ENCODE assay signal across 1 cellular context in genomic region chr17:60559995-60560859, GRCh38.
TF ChIP-seq lines count a peak whose summit lies in the region.

No MANE protein-coding gene starts in this region.

TF ChIP-seq in HepG2, 621 proteins besides CTCF, POLR2A, EP300 and RAD21 (continued from another document and continues in another):
- 0 out of 2 replicates have a peak, but pooled peaks have one; percentile 48 for TF ChIP-seq PRDM15 (CRISPR knock-in tag; IDR thresholded peaks at IDR 0.05)
- TF ChIP-seq IRX3 (CRISPR knock-in tag; IDR thresholded peaks at IDR 0.05; ENCODE audit: borderline replicate concordance, low read depth) = peak; percentile 32; the same call in 1 of the 2 replicates
- TF ChIP-seq, protein P1, sequence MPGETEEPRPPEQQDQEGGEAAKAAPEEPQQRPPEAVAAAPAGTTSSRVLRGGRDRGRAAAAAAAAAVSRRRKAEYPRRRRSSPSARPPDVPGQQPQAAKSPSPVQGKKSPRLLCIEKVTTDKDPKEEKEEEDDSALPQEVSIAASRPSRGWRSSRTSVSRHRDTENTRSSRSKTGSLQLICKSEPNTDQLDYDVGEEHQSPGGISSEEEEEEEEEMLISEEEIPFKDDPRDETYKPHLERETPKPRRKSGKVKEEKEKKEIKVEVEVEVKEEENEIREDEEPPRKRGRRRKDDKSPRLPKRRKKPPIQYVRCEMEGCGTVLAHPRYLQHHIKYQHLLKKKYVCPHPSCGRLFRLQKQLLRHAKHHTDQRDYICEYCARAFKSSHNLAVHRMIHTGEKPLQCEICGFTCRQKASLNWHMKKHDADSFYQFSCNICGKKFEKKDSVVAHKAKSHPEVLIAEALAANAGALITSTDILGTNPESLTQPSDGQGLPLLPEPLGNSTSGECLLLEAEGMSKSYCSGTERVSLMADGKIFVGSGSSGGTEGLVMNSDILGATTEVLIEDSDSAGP (CRISPR knock-in tag; IDR thresholded peaks at IDR 0.05; ENCODE audit: borderline replicate concordance) = peak; percentile 81
- TF ChIP-seq ZNF577 (CRISPR knock-in tag; IDR thresholded peaks at IDR 0.05; ENCODE audit: borderline replicate concordance, low read depth) = no peak
- TF ChIP-seq HES4 (CRISPR knock-in tag; IDR thresholded peaks at IDR 0.05; ENCODE audit: borderline replicate concordance) = no peak; the same call in 1 of the 2 replicates
- no peak for TF ChIP-seq MATR3 (CRISPR knock-in tag; IDR thresholded peaks at IDR 0.05)
- peak; percentile 16; the same call in 1 of the 2 replicates for TF ChIP-seq ZNF414 (CRISPR knock-in tag; IDR thresholded peaks at IDR 0.05)
- 0 out of 2 replicates have a peak, but pooled peaks have one; percentile 16 for TF ChIP-seq ZNF143 (CRISPR knock-in tag; IDR thresholded peaks at IDR 0.05)
- no peak for TF ChIP-seq WIZ (CRISPR knock-in tag; IDR thresholded peaks at IDR 0.05)
- TF ChIP-seq ATRX (CRISPR knock-in tag; IDR thresholded peaks at IDR 0.05; ENCODE audit: borderline replicate concordance) = no peak
- peak; percentile 73; the same call in 1 of the 2 replicates for TF ChIP-seq ZNF644 (CRISPR knock-in tag; IDR thresholded peaks at IDR 0.05; ENCODE audit: low read depth)
- 0 out of 2 replicates have a peak, but pooled peaks have one; percentile 41 for TF ChIP-seq IKZF5 (CRISPR knock-in tag; IDR thresholded peaks at IDR 0.05)
- TF ChIP-seq ZNF121 (CRISPR knock-in tag; IDR thresholded peaks at IDR 0.05) = no peak; the same call in 1 of the 2 replicates
- TF ChIP-seq ZNF362 (CRISPR knock-in tag; IDR thresholded peaks at IDR 0.05; ENCODE audit: borderline replicate concordance) = peak; percentile 37; the same call in 1 of the 2 replicates
- TF ChIP-seq ZNF335 (CRISPR knock-in tag; IDR thresholded peaks at IDR 0.05) = no peak; the same call in 1 of the 2 replicates
- TF ChIP-seq ATF7 (IDR thresholded peaks at IDR 0.05) = no peak
- TF ChIP-seq ATF7 (CRISPR knock-in tag; IDR thresholded peaks at IDR 0.05) = 0 out of 2 replicates have a peak, but pooled peaks have one; percentile 39
- TF ChIP-seq, protein P2, sequence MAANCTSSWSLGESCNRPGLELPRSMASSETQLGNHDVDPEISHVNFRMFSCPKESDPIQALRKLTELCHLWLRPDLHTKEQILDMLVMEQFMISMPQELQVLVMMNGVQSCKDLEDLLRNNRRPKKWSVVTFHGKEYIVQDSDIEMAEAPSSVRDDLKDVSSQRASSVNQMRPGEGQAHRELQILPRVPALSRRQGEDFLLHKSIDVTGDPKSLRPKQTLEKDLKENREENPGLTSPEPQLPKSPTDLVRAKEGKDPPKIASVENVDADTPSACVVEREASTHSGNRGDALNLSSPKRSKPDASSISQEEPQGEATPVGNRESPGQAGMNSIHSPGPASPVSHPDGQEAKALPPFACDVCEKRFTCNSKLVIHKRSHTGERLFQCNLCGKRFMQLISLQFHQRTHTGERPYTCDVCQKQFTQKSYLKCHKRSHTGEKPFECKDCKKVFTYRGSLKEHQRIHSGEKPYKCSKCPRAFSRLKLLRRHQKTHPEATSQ (CRISPR knock-in tag; IDR thresholded peaks at IDR 0.05; ENCODE audit: borderline replicate concordance) = 0 out of 2 replicates have a peak, but pooled peaks have one; percentile 20
- no peak for TF ChIP-seq ZSCAN12 (CRISPR knock-in tag; IDR thresholded peaks at IDR 0.05)
- TF ChIP-seq ZNF512B (CRISPR knock-in tag; IDR thresholded peaks at IDR 0.05; ENCODE audit: borderline replicate concordance) = peak; percentile 81; the same call in 1 of the 2 replicates
- no peak for TF ChIP-seq ZNF841 (CRISPR knock-in tag; IDR thresholded peaks at IDR 0.05; ENCODE audit: borderline replicate concordance)
- TF ChIP-seq KDM5A (IDR thresholded peaks at IDR 0.05; ENCODE audit: borderline replicate concordance, low read length) = no peak
- TF ChIP-seq ZNF891 (CRISPR knock-in tag; IDR thresholded peaks at IDR 0.05) = peak; percentile 75; the same call in 1 of the 2 replicates
- TF ChIP-seq KLF12 (CRISPR knock-in tag; IDR thresholded peaks at IDR 0.05; ENCODE audit: borderline replicate concordance) = no peak
- no peak; the same call in 1 of the 2 replicates for TF ChIP-seq AKAP8 (CRISPR knock-in tag; IDR thresholded peaks at IDR 0.05)
- no peak for TF ChIP-seq PCBP2 (optimal IDR thresholded peaks at IDR 0.05; ENCODE audit: low read depth, low read length, poor library complexity, severe bottlenecking)
- no peak for TF ChIP-seq KLF6 (CRISPR knock-in tag; IDR thresholded peaks at IDR 0.05)
- no peak for TF ChIP-seq MZF1 (CRISPR knock-in tag; IDR thresholded peaks at IDR 0.05; ENCODE audit: borderline replicate concordance)
- TF ChIP-seq FLYWCH1 (CRISPR knock-in tag; IDR thresholded peaks at IDR 0.05) = no peak
- no peak; the same call in 1 of the 2 replicates for TF ChIP-seq FOXK2 (IDR thresholded peaks at IDR 0.05)
- TF ChIP-seq, protein P3, sequence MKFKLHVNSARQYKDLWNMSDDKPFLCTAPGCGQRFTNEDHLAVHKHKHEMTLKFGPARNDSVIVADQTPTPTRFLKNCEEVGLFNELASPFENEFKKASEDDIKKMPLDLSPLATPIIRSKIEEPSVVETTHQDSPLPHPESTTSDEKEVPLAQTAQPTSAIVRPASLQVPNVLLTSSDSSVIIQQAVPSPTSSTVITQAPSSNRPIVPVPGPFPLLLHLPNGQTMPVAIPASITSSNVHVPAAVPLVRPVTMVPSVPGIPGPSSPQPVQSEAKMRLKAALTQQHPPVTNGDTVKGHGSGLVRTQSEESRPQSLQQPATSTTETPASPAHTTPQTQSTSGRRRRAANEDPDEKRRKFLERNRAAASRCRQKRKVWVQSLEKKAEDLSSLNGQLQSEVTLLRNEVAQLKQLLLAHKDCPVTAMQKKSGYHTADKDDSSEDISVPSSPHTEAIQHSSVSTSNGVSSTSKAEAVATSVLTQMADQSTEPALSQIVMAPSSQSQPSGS (CRISPR knock-in tag; IDR thresholded peaks at IDR 0.05) = no peak
- no peak for TF ChIP-seq BORCS8-MEF2B (CRISPR knock-in tag; IDR thresholded peaks at IDR 0.05)
- TF ChIP-seq TAF15 (IDR thresholded peaks at IDR 0.05; ENCODE audit: low read depth, low read length, poor library complexity, severe bottlenecking) = no peak
- TF ChIP-seq KLF13 (CRISPR knock-in tag; IDR thresholded peaks at IDR 0.05) = no peak
- TF ChIP-seq, protein P4, sequence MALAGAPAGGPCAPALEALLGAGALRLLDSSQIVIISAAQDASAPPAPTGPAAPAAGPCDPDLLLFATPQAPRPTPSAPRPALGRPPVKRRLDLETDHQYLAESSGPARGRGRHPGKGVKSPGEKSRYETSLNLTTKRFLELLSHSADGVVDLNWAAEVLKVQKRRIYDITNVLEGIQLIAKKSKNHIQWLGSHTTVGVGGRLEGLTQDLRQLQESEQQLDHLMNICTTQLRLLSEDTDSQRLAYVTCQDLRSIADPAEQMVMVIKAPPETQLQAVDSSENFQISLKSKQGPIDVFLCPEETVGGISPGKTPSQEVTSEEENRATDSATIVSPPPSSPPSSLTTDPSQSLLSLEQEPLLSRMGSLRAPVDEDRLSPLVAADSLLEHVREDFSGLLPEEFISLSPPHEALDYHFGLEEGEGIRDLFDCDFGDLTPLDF (CRISPR knock-in tag; IDR thresholded peaks at IDR 0.05) = no peak
- TF ChIP-seq ZNF496 (CRISPR knock-in tag; IDR thresholded peaks at IDR 0.05; ENCODE audit: insufficient replicate concordance) = no peak
- 0 out of 2 replicates have a peak, but pooled peaks have one; percentile 1 for TF ChIP-seq HMG20B (CRISPR knock-in tag; conservative IDR thresholded peaks at IDR 0.05)
- TF ChIP-seq ZNF205 (CRISPR knock-in tag; IDR thresholded peaks at IDR 0.05) = peak; percentile 52; the same call in 1 of the 2 replicates
- TF ChIP-seq KAT8 (CRISPR knock-in tag; IDR thresholded peaks at IDR 0.05) = peak; percentile 83
- no peak for TF ChIP-seq MLX (CRISPR knock-in tag; IDR thresholded peaks at IDR 0.05)
- TF ChIP-seq DR1 (CRISPR knock-in tag; IDR thresholded peaks at IDR 0.05) = no peak
- TF ChIP-seq POLR2AphosphoS2 (IDR thresholded peaks at IDR 0.05; ENCODE audit: low read depth, low read length) = no peak
- TF ChIP-seq, protein P5, sequence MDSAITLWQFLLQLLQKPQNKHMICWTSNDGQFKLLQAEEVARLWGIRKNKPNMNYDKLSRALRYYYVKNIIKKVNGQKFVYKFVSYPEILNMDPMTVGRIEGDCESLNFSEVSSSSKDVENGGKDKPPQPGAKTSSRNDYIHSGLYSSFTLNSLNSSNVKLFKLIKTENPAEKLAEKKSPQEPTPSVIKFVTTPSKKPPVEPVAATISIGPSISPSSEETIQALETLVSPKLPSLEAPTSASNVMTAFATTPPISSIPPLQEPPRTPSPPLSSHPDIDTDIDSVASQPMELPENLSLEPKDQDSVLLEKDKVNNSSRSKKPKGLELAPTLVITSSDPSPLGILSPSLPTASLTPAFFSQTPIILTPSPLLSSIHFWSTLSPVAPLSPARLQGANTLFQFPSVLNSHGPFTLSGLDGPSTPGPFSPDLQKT (CRISPR knock-in tag; IDR thresholded peaks at IDR 0.05; ENCODE audit: borderline replicate concordance) = no peak
- TF ChIP-seq NCOA2 (CRISPR knock-in tag; IDR thresholded peaks at IDR 0.05) = peak; percentile 37; the same call in 1 of the 2 replicates
- TF ChIP-seq ZBTB7A (CRISPR knock-in tag; IDR thresholded peaks at IDR 0.05) = no peak; the same call in 1 of the 2 replicates
- peak; percentile 70; the same call in 1 of the 2 replicates for TF ChIP-seq PHF21A (CRISPR knock-in tag; IDR thresholded peaks at IDR 0.05)
- TF ChIP-seq ZNF136 (CRISPR knock-in tag; IDR thresholded peaks at IDR 0.05; ENCODE audit: low read depth) = peak; percentile 93; the same call in 1 of the 2 replicates
- peak; percentile 66 for TF ChIP-seq KMT2A (CRISPR knock-in tag; IDR thresholded peaks at IDR 0.05)
